8 cellular contexts compared by ENCODE assay signal in genomic region chrX:11363069-11363594, GRCh38.
A peak's percentile ranks its signal among the peaks of the same experiment; 100 is the strongest.
DNase-seq lines count a peak whose midpoint lies in the region; ATAC-seq and TF ChIP-seq lines count a peak whose summit lies in the region.

No MANE protein-coding gene starts in this region.

- H3K27me3 ChIP-seq in mammary epithelial cell (ENCODE audit: insufficient read depth, low read length) = no peaks in the 10 kb centered on the region

- no peaks in the 10 kb centered on the region for H3K36me3 ChIP-seq in mammary epithelial cell (ENCODE audit: insufficient read depth, low read length)

- TF ChIP-seq CTCF in mammary epithelial cell (conservative IDR thresholded peaks at IDR 0.05 in 1 of 2, IDR thresholded peaks at IDR 0.05 in 1 of 2; ENCODE audit: extremely low read depth in 1 of 2, insufficient read depth in 1 of 2, low read depth in 1 of 2, low read length in 2 of 2) = no peak

- 75% methylated on average over 4 of the region's 4 CpGs for WGBS in mammary epithelial cell (ENCODE audit: low coverage, missing lambda C conversion rate)

- no peak overlapping the region for H3K4me3 Mint-ChIP-seq in memory B cell

- intact Hi-C loops in mammary epithelial cell (cut with micrococcal nuclease) = no loop called here

- dilution Hi-C loops in mammary epithelial cell (cut with HindIII; ENCODE audit: low sequenced_read_pairs) = no loop called here

- no peaks in the 10 kb centered on the region for H3K9me3 ChIP-seq in mammary epithelial cell (replicated peaks; ENCODE audit: insufficient read depth, low read length)

- peaks cover 10% of the 10 kb centered on the region for H3K36me3 Mint-ChIP-seq in memory B cell

- H3K79me2 ChIP-seq in mammary epithelial cell (ENCODE audit: insufficient read depth, low read length) = no peaks in the 10 kb centered on the region

- peak overlapping the region; percentile 92 for H3K27ac Mint-ChIP-seq in memory B cell

- no peak overlapping the region for H3K4me2 ChIP-seq in mammary epithelial cell (ENCODE audit: insufficient read depth, low read depth, low read length)

- peaks cover 16% of the 10 kb centered on the region for H3K4me1 Mint-ChIP-seq in memory B cell

- no peak overlapping the region for H3K27ac ChIP-seq in mammary epithelial cell (ENCODE audit: insufficient read depth, low read depth, low read length)

- H3K27me3 Mint-ChIP-seq in memory B cell = no peaks in the 10 kb centered on the region

- H2AFZ ChIP-seq in mammary epithelial cell (ENCODE audit: low read depth, low read length) = no peak overlapping the region

- in situ Hi-C loops in mammary epithelial cell (cut with MboI; ENCODE audit: low sequenced_read_pairs in 2 of 2) = no loop called here

- H3K9ac ChIP-seq in mammary epithelial cell (ENCODE audit: insufficient read depth, low read length) = no peak overlapping the region

- CTCF ChIA-PET in mammary epithelial cell (lab: Charles Lee; ENCODE audit: low non-redundant PET) = no interaction called here

- no peak overlapping the region for H3K4me3 ChIP-seq in mammary epithelial cell (replicated peaks in 1 of 3; ENCODE audit: insufficient read depth in 1 of 3, low read depth in 2 of 3, low read length in 3 of 3)

- DNase-seq in memory B cell (ENCODE audit: low spot score in 2 of 2) (peak; percentile 19 to 57), COR-L47 (lab: John Stamatoyannopoulos, UW) (no peak), mammary epithelial cell (no peak), kidney glomerular epithelial cell (lab: John Stamatoyannopoulos, UW) (no peak)
- no peak for DNase-seq in central memory CD4-positive, alpha-beta T cell

- peaks cover 1% of the 10 kb centered on the region for H3K9me3 Mint-ChIP-seq in memory B cell

- H3K4me1 ChIP-seq in mammary epithelial cell (ENCODE audit: insufficient read depth, low read length) = no peaks in the 10 kb centered on the region

- BruUV-seq in mammary epithelial cell (replicated peaks; lab: Mats Ljungman, UMichigan) = no TSS peak

- H4K20me1 ChIP-seq in mammary epithelial cell (ENCODE audit: insufficient read depth, low read length) = no peaks in the 10 kb centered on the region

- ATAC-seq in GM18867 (IDR thresholded peaks at IDR 0.05; ENCODE audit: unreplicated experiment) (peak; percentile 99), GM21786 (IDR thresholded peaks at IDR 0.05; ENCODE audit: unreplicated experiment) (peak; percentile 95), HG03442 (IDR thresholded peaks at IDR 0.05; ENCODE audit: unreplicated experiment) (peak; percentile 97), memory B cell (ENCODE audit: low read depth) (peak; percentile 99)

Comparison
In these comparisons a context has a peak if more than half of its experiments do, and no peak if none do; other contexts are left out.
1. DNase-seq: peak in memory B cell (2 of 2); none in COR-L47 (single experiment), central memory CD4-positive, alpha-beta T cell (single experiment), mammary epithelial cell (single experiment) and kidney glomerular epithelial cell (single experiment).
2. Peak in every context shown above with its lines, with median percentiles within 50 percentile points of each other: ATAC-seq.